ENCODE assay signal across 2 cellular contexts in genomic region chr5:96838483-96839395, GRCh38.
TF ChIP-seq lines count a peak whose summit lies in the region.

No MANE protein-coding gene starts in this region.

TF ChIP-seq in IMR-90, 13 proteins besides CTCF, POLR2A, EP300 and RAD21:
- TF ChIP-seq SMC3 (IDR thresholded peaks at IDR 0.05; ENCODE audit: low read depth, low read length) (no peak), USF2 (IDR thresholded peaks at IDR 0.05; ENCODE audit: low read depth, low read length) (no peak), FOS (IDR thresholded peaks at IDR 0.05; ENCODE audit: low read depth, low read length) (no peak), CHD1 (IDR thresholded peaks at IDR 0.05; ENCODE audit: low read depth, low read length) (no peak), MAFK (IDR thresholded peaks at IDR 0.05; ENCODE audit: low read depth, low read length) (no peak), CEBPB (IDR thresholded peaks at IDR 0.05; ENCODE audit: low read depth, low read length) (no peak), ELK1 (IDR thresholded peaks at IDR 0.05; ENCODE audit: borderline replicate concordance, low read depth, low read length) (no peak), NFE2L2 (IDR thresholded peaks at IDR 0.05; ENCODE audit: low read depth, low read length) (no peak), RFX5 (IDR thresholded peaks at IDR 0.05; ENCODE audit: low read depth, low read length) (no peak)

TF ChIP-seq in GM12878, 131 proteins besides CTCF, POLR2A, EP300 and RAD21:
- no peak for TF ChIP-seq SPI1 (IDR thresholded peaks at IDR 0.05; ENCODE audit: borderline replicate concordance, insufficient read depth, low read depth, low read length)
- TF ChIP-seq ETV6 (conservative IDR thresholded peaks at IDR 0.05 in 1 of 2, IDR thresholded peaks at IDR 0.05 in 1 of 2; ENCODE audit: borderline replicate concordance in 1 of 2, low read depth in 1 of 2) = no peak
- TF ChIP-seq SMAD1 (IDR thresholded peaks at IDR 0.05; ENCODE audit: low read depth, partially characterized antibody) = no peak
- no peak for TF ChIP-seq CUX1 (IDR thresholded peaks at IDR 0.05; ENCODE audit: insufficient replicate concordance, low read depth, low read length)
- TF ChIP-seq ZNF384 (IDR thresholded peaks at IDR 0.05; ENCODE audit: borderline replicate concordance, low read depth, low read length) = no peak
- no peak for TF ChIP-seq CBFB (IDR thresholded peaks at IDR 0.05; ENCODE audit: low read depth)
- TF ChIP-seq CBX3 (IDR thresholded peaks at IDR 0.05; ENCODE audit: borderline replicate concordance, low read depth) = no peak
- no peak for TF ChIP-seq E2F8 (IDR thresholded peaks at IDR 0.05; ENCODE audit: low read depth, partially characterized antibody)
- TF ChIP-seq ZZZ3 (IDR thresholded peaks at IDR 0.05; ENCODE audit: control insufficient read depth, insufficient read length, low read depth) = no peak
- TF ChIP-seq SREBF1 (IDR thresholded peaks at IDR 0.05; ENCODE audit: low read length) = no peak
